In genomic region chr3:58414538-58415197, GRCh38 we compare ENCODE assay signal across 8 cellular contexts. TPM values are rescaled to one million over a fixed set of nuclear protein-coding genes. Genes with fewer than 3 reads are reported as not detected.
DNase-seq lines count a peak whose midpoint lies in the region; ATAC-seq and TF ChIP-seq lines count a peak whose summit lies in the region.

No MANE protein-coding gene starts in this region.

- peaks cover 6% of the 10 kb centered on the region for H3K4me1 Mint-ChIP-seq in activated naive CD4-positive, alpha-beta T cell treated with anti-CD3 and anti-CD28 coated beads for 36 hours (ENCODE audit: low read depth)

- no peak overlapping the region for H2AFZ ChIP-seq in OCI-LY7 (ENCODE audit: low read length)

- H3K27ac ChIP-seq in OCI-LY7 (ENCODE audit: low read depth, low read length, poor library complexity, severe bottlenecking) (no peak overlapping the region), prostate gland (no peak overlapping the region)

- POLR2A ChIA-PET in OCI-LY7 (lab: Charles Lee) = interaction anchor here (0.6 to 1.1 kb wide), 3 partner anchors 55 to 98 kb away, joined by 3 to 6 read pairs (median 3); no protein-coding TSS in a partner anchor

- no peaks in the 10 kb centered on the region for H3K27me3 Mint-ChIP-seq in activated naive CD4-positive, alpha-beta T cell treated with anti-CD3 and anti-CD28 coated beads for 36 hours (ENCODE audit: low read depth)

- H3K9me3 Mint-ChIP-seq in activated naive CD4-positive, alpha-beta T cell treated with anti-CD3 and anti-CD28 coated beads for 36 hours = no peaks in the 10 kb centered on the region

- no peak overlapping the region for H3K4me3 ChIP-seq in OCI-LY7 (ENCODE audit: low read depth, low read length, poor library complexity, severe bottlenecking)
- H3K4me3 ChIP-seq in prostate gland = no peak overlapping the region

- H3K27me3 ChIP-seq in prostate gland (replicated peaks; ENCODE audit: insufficient read depth) = no peaks in the 10 kb centered on the region

- BruUV-seq in OCI-LY7 (replicated peaks; lab: Mats Ljungman, UMichigan) = no TSS peak

- H3K4me2 ChIP-seq in OCI-LY7 (ENCODE audit: low read length) = no peak overlapping the region

- CTCF ChIA-PET in OCI-LY7 (lab: Charles Lee; ENCODE audit: unreplicated experiment) = interaction anchor here (0.8 kb wide), 1 partner anchor 81 kb away, joined by 3 read pairs; no protein-coding TSS in a partner anchor
- CTCF ChIA-PET in activated naive CD4-positive, alpha-beta T cell treated with anti-CD3 and anti-CD28 coated beads for 36 hours (lab: Charles Lee) = interaction anchor here (1.1 to 4.7 kb wide), 13 partner anchors 10 to 226 kb away, joined by 3 to 40 read pairs (median 5); partner anchors contain the start of genes ABHD6, HTD2 and RPP14

- peak; percentile 59 for ATAC-seq in HG03354 (IDR thresholded peaks at IDR 0.05; ENCODE audit: poor library complexity, severe bottlenecking, unreplicated experiment)
- ATAC-seq in GM21360 (IDR thresholded peaks at IDR 0.05; ENCODE audit: unreplicated experiment) = no peak
- ATAC-seq in GM18498 (IDR thresholded peaks at IDR 0.05; ENCODE audit: unreplicated experiment) = no peak

- H3K36me3 ChIP-seq in OCI-LY7 (ENCODE audit: insufficient read depth, low read length) (peaks cover 99% of the 10 kb centered on the region), prostate gland (no peaks in the 10 kb centered on the region)

- no peak overlapping the region for H3K4me3 Mint-ChIP-seq in activated naive CD4-positive, alpha-beta T cell treated with anti-CD3 and anti-CD28 coated beads for 36 hours

- H4K20me1 ChIP-seq in OCI-LY7 (ENCODE audit: insufficient read depth, low read length) = no peaks in the 10 kb centered on the region

- H3K27ac Mint-ChIP-seq in activated naive CD4-positive, alpha-beta T cell treated with anti-CD3 and anti-CD28 coated beads for 36 hours = no peak overlapping the region

- intact Hi-C loops in OCI-LY7 (cut with micrococcal nuclease; ENCODE audit: unreplicated experiment) (loop anchor here (1.0 to 10.0 kb wide), 4 partner anchors 81 to 240 kb away; partner anchors contain the start of genes HTD2 and RPP14), prostate gland (cut with DNase I) (loop anchor here (5.0 to 10.0 kb wide), 2 partner anchors 92 to 230 kb away; no protein-coding TSS in a partner anchor)
- intact Hi-C loops in activated naive CD4-positive, alpha-beta T cell treated with anti-CD3 and anti-CD28 coated beads for 36 hours (cut with micrococcal nuclease) = loop anchor here (1.0 kb wide), 7 partner anchors 81 to 227 kb away; partner anchors contain the start of genes ABHD6, HTD2 and RPP14

- H3K9me2 ChIP-seq in OCI-LY7 (ENCODE audit: insufficient read depth, low read length) = no peaks in the 10 kb centered on the region

- TF ChIP-seq POLR2A in prostate gland (IDR thresholded peaks at IDR 0.05) = no peak

- peaks cover 16% of the 10 kb centered on the region for H3K36me3 Mint-ChIP-seq in activated naive CD4-positive, alpha-beta T cell treated with anti-CD3 and anti-CD28 coated beads for 36 hours (ENCODE audit: low read depth)

- peak; percentile 0 for DNase-seq in DMS153 (lab: John Stamatoyannopoulos, UW)
- DNase-seq in OCI-LY7 (ENCODE audit: low spot score) = peak; percentile 76
- DNase-seq in activated naive CD4-positive, alpha-beta T cell treated with anti-CD3 and anti-CD28 coated beads for 36 hours = peak; percentile 68
- peak; percentile 69 for DNase-seq in glomerular visceral epithelial cell (ENCODE audit: extremely low spot score)
- DNase-seq in prostate gland (ENCODE audit: low spot score) = peak; percentile 49

- no peaks in the 10 kb centered on the region for H3K9me3 ChIP-seq in OCI-LY7 (ENCODE audit: low read length)
- no peaks in the 10 kb centered on the region for H3K9me3 ChIP-seq in prostate gland

- peaks cover 11% of the 10 kb centered on the region for H3K4me1 ChIP-seq in OCI-LY7 (ENCODE audit: insufficient read depth, low read length, poor library complexity, severe bottlenecking)
- H3K4me1 ChIP-seq in prostate gland (replicated peaks) = no peaks in the 10 kb centered on the region

- H3K79me2 ChIP-seq in OCI-LY7 (ENCODE audit: insufficient read depth, low read depth, low read length) = no peaks in the 10 kb centered on the region

- TF ChIP-seq CTCF in OCI-LY7 (conservative IDR thresholded peaks at IDR 0.05; ENCODE audit: low read length) (peak; percentile 88), prostate gland (IDR thresholded peaks at IDR 0.05) (peak; percentile 71 to 85 (median 84))

RNA-seq across cellular contexts. Expression of gene PDHB, which starts 19.0 kb away (rescaled TPM):
- 60.8 and 76.8 TPM in 2 replicates for total RNA-seq in OCI-LY7 (2014; rRNA removed; shearing (Covaris generic))
- total RNA-seq in OCI-LY7 (2022) (82.4 and 86.6 TPM in 2 replicates), prostate gland (100 to 1,000 TPM in 1 of 2 donors, 10 to 100 TPM in 1; 69.6 to 129 TPM)
- 10 to 100 TPM; 51.6 to 53.7 TPM for total RNA-seq in activated naive CD4-positive, alpha-beta T cell treated with anti-CD3 and anti-CD28 coated beads for 36 hours

Comparison
In these comparisons a context has a peak if more than half of its experiments do, and no peak if none do; other contexts are left out.
1. DNase-seq: peak in every context shown above with its lines; median percentile 76 in OCI-LY7; 69 in glomerular visceral epithelial cell; 68 in activated naive CD4-positive, alpha-beta T cell treated with anti-CD3 and anti-CD28 coated beads for 36 hours; 49 in prostate gland; 0 in DMS153.